ENCODE assay signal across 27 cellular contexts in genomic region chr3:152477422-152477821, GRCh38.
"Had no signal": no experiment of that assay in that cellular context is flagged by ENCODE, and none has a peak within 500 bp of the region (broad histone marks: within the 10 kb centered on the region; RNA-seq: fewer than 3 reads in every experiment).

No MANE protein-coding gene starts in this region.

- H3K36me3 ChIP-seq: breast epithelium, MG63, Peyer's patch, SJCRH30, WERI-Rb-1 had no signal

- DNase-seq: activated CD4-positive, alpha-beta T cell treated with anti-CD3 and anti-CD28 coated beads for 4 hours; activated CD8-positive, alpha-beta memory T cell treated with anti-CD3 and anti-CD28 coated beads, Interleukin-2, amount 50 U/mL, for 4 hours; activated CD8-positive, alpha-beta T cell treated with anti-CD3 and anti-CD28 coated beads for 36 hours; activated gamma-delta T cell treated with Interleukin-2 at 50 U/mL for 16 hours; activated naive CD4-positive, alpha-beta T cell treated with anti-CD3 and anti-CD28 coated beads, Interleukin-2, amount 10 ng/mL, durations not matched to agents 7 days and 5 days; activated naive CD8-positive, alpha-beta T cell treated with anti-CD3 and anti-CD28 coated beads for 36 hours; activated T-cell treated with anti-CD3 and anti-CD28 coated beads, Interleukin-2, amount 50 U/mL, for 72 hours; anterior cingulate cortex; caudate nucleus; MG63; NCI-H1105; NCI-H1436; NCI-H1694 treated with DMSO at 0.1 percent for 48 hours; NCI-H2029 treated with DMSO at 0.1 percent for 48 hours; NCI-H510A treated with DMSO at 0.1 percent for 48 hours; NCI-H69; NK-92 treated with Interleukin-12 subunit alpha and Interleukin-12 subunit beta, amount 100 ng/mL, for 24 hours; OCI-M1; Peyer's patch; Right ventricle myocardium superior; SJCRH30; T-helper 9 cell; WERI-Rb-1 had no signal

- H3K27me3 ChIP-seq: breast epithelium, MG63, Peyer's patch, SJCRH30 had no signal

- H3K27ac ChIP-seq: breast epithelium, Peyer's patch, RWPE1, SJCRH30, WERI-Rb-1 had no signal

- H3K9me3 ChIP-seq: Peyer's patch, SJCRH30 had no signal

- H3K4me1 ChIP-seq: breast epithelium, Peyer's patch, SJCRH30 had no signal

- ATAC-seq: activated CD4-positive, CD25-positive, alpha-beta regulatory T cell treated with anti-CD3 and anti-CD28 coated beads, Interleukin-2, amount 50 U/mL, for 24 hours; activated CD8-positive, alpha-beta T cell treated with anti-CD3 and anti-CD28 coated beads for 36 hours; SK-N-SH treated with all-trans-retinoic acid at 6 μM for 48 hours had no signal

- H3K4me3 ChIP-seq: breast epithelium, MG63, Peyer's patch, SJCRH30 had no signal
